Comparison of ENCODE assay signal across 37 cellular contexts in the genomic region with DNA sequence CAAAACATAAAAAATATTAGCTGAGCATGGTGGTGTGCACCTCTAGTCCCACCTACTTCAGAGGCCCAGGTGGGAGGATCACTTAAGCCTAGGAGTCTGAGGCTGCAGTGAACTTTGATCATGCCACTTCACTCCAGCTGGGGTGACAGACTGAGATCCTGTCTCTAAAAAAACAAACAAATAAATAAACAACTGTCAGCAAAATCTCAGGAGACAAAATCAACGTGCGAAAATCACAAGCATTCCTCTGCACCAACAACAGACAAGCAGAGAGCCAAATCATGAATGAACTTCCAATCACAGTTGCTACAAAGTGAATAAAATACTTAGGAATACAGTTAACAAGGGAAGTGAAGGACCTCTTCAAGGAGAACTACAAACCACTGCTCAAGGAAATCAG. TPM values are rescaled to one million over a fixed set of nuclear protein-coding genes. Genes with fewer than 3 reads are reported as not detected.
"Had no signal": no experiment of that assay in that cellular context is flagged by ENCODE, and none has a peak within 500 bp of the region (broad histone marks: within the 10 kb centered on the region; RNA-seq: fewer than 3 reads in every experiment).

No MANE protein-coding gene starts in this region.

- H3K4me3 ChIP-seq: MG63 had no signal

- H3K36me3 ChIP-seq: MG63 had no signal

- H3K9me3 ChIP-seq: MG63 had no signal

- H3K27me3 ChIP-seq: MG63 had no signal

- DNase-seq: Karpas-422, Kasumi-1, MG63, MM.1S, MV-4-11, NCI-H1048, NCI-H1092, NCI-H1092 treated with DMSO at 0.1 percent for 48 hours, NCI-H1105 treated with DMSO at 0.1 percent for 48 hours, NCI-H1417 treated with DMSO at 0.1 percent for 48 hours, NCI-H1436, NCI-H1436 treated with DMSO at 0.1 percent for 48 hours, NCI-H146, NCI-H1694, NCI-H1694 treated with DMSO at 0.1 percent for 48 hours, NCI-H187, NCI-H187 treated with DMSO at 0.1 percent for 48 hours, NCI-H1930, NCI-H2029, NCI-H2029 treated with DMSO at 0.1 percent for 48 hours, NCI-H2081, NCI-H2081 treated with DMSO at 0.1 percent for 48 hours, NCI-H2107, NCI-H2171, NCI-H2171 treated with DMSO at 0.1 percent for 48 hours, NCI-H2227 treated with DMSO at 0.1 percent for 48 hours, NCI-H226, NCI-H345, NCI-H446, NCI-H446 treated with DMSO at 0.1 percent for 48 hours, NCI-H510A, NCI-H510A treated with DMSO at 0.1 percent for 48 hours, NCI-H524, NCI-H524 treated with DMSO at 0.1 percent for 48 hours, NCI-H526 had no signal

RNA-seq across cellular contexts. Expression of a gene that starts 58.8 kb away (rescaled TPM):
- total RNA-seq: LHCN-M2, M059J had no signal
